8 cellular contexts compared by ENCODE assay signal in genomic region chr19:17859533-17860330, GRCh38. TPM values are rescaled to one million over a fixed set of nuclear protein-coding genes. Genes with fewer than 3 reads are reported as not detected.
DNase-seq lines count a peak whose midpoint lies in the region; TF ChIP-seq lines count a peak whose summit lies in the region.

RPL18A (plus strand) TSS chr19:17859910; CDS start chr19:17859957, 47 bp downstream.

- TF ChIP-seq EP300 in neural cell (conservative IDR thresholded peaks at IDR 0.05; ENCODE audit: poor library complexity, severe bottlenecking) = no peak

- peak within 1 kb of the TSS; percentile 72 for H3K27ac ChIP-seq in neural cell (ENCODE audit: low read length)
- H3K27ac ChIP-seq in stomach smooth muscle (ENCODE audit: low read length) = peak within 1 kb of the TSS; percentile 77

- peak; percentile 100 for DNase-seq in G401 (ENCODE audit: low spot score)
- peak; percentile 98 for DNase-seq in H7
- peak; percentile 100 for DNase-seq in M059J (ENCODE audit: low read depth)
- DNase-seq in SHP77 treated with DMSO at 0.1 percent for 48 hours (lab: John Stamatoyannopoulos, UW) = peak; percentile 97
- peak; percentile 99 for DNase-seq in activated gamma-delta T cell (lab: John Stamatoyannopoulos, UW)
- peak; percentile 99 for DNase-seq in fibroblast of the conjunctiva (ENCODE audit: low read depth)

- H3K36me3 ChIP-seq in H7 (replicated peaks; ENCODE audit: control insufficient read depth, insufficient read depth, low read length) (peaks cover 32% of the 10 kb centered on the region), neural cell (ENCODE audit: insufficient read depth, low read length) (no peaks in the 10 kb centered on the region), stomach smooth muscle (ENCODE audit: control insufficient read depth in 2 of 2, insufficient read depth in 2 of 2, low read length in 2 of 2) (peaks cover 28 to 29% of the 10 kb centered on the region in 2 donors)

- peak; percentile 99 for TF ChIP-seq CTCF in neural cell (IDR thresholded peaks at IDR 0.05; ENCODE audit: poor library complexity, severe bottlenecking)

- peaks cover 21% of the 10 kb centered on the region for H3K79me2 ChIP-seq in neural cell (replicated peaks; ENCODE audit: insufficient read depth, low read length)

- in situ Hi-C loops in G401 (cut with HindIII; ENCODE audit: low sequenced_read_pairs) = no loop called here

- peak; percentile 80 for TF ChIP-seq RAD21 in neural cell (conservative IDR thresholded peaks at IDR 0.05)

- peak within 1 kb of the TSS; percentile 98 for H3K4me3 ChIP-seq in H7 (ENCODE audit: insufficient read depth, low read depth, low read length)
- H3K4me3 ChIP-seq in neural cell (ENCODE audit: low read length) = peak within 1 kb of the TSS; percentile 99
- H3K4me3 ChIP-seq in stomach smooth muscle (ENCODE audit: low read length in 2 of 2) = peak within 1 kb of the TSS; percentile 100

- peak within 1 kb of the TSS; percentile 36 for H2AFZ ChIP-seq in neural cell (ENCODE audit: low read depth, low read length)

- H3K9me3 ChIP-seq in neural cell (ENCODE audit: low read length) (no peaks in the 10 kb centered on the region), stomach smooth muscle (ENCODE audit: control insufficient read depth in 2 of 2, low read length in 2 of 2) (no peaks in the 10 kb centered on the region)

- no peaks in the 10 kb centered on the region for H3F3A ChIP-seq in neural cell (ENCODE audit: insufficient read depth, low read length, poor library complexity, severe bottlenecking)

- no peaks in the 10 kb centered on the region for H3K9me2 ChIP-seq in neural cell (ENCODE audit: insufficient read depth, low read length)

- H3K27me3 ChIP-seq in H7 (ENCODE audit: control insufficient read depth, insufficient read depth, low read length) (no peaks in the 10 kb centered on the region), neural cell (ENCODE audit: insufficient read depth, low read depth, low read length) (no peaks in the 10 kb centered on the region), stomach smooth muscle (ENCODE audit: control insufficient read depth in 1 of 2, insufficient read depth in 2 of 2, low read length in 2 of 2) (no peaks in the 10 kb centered on the region)

- peak within 1 kb of the TSS; percentile 95 for H3K4me2 ChIP-seq in neural cell (ENCODE audit: low read length)

- peaks cover 4% of the 10 kb centered on the region for H4K20me1 ChIP-seq in neural cell (ENCODE audit: insufficient read depth)

- H3K4me1 ChIP-seq in stomach smooth muscle (ENCODE audit: control insufficient read depth, insufficient read depth, low read length) = peaks cover 24% of the 10 kb centered on the region

- H3K9ac ChIP-seq in neural cell (ENCODE audit: low read length) (peak within 1 kb of the TSS; percentile 93), stomach smooth muscle (ENCODE audit: low read length in 2 of 2) (peak within 1 kb of the TSS; percentile 94 to 100)

TF ChIP-seq in neural cell, 6 proteins besides CTCF, POLR2A, EP300 and RAD21:
- peak; percentile 85 for TF ChIP-seq SMC3 (conservative IDR thresholded peaks at IDR 0.05; ENCODE audit: poor library complexity)
- TF ChIP-seq REST (IDR thresholded peaks at IDR 0.05; ENCODE audit: borderline replicate concordance) = peak; percentile 90
- TF ChIP-seq POLR2AphosphoS5 (IDR thresholded peaks at IDR 0.05) = peak; percentile 97
- peak; percentile 99 for TF ChIP-seq MXI1 (conservative IDR thresholded peaks at IDR 0.05; ENCODE audit: poor library complexity, severe bottlenecking)
- TF ChIP-seq EZH2 (IDR thresholded peaks at IDR 0.05; ENCODE audit: borderline replicate concordance, insufficient read depth, low read length, poor library complexity, severe bottlenecking) = no peak
- peak; percentile 97 for TF ChIP-seq TAF1 (IDR thresholded peaks at IDR 0.05; ENCODE audit: low read depth)
TF ChIP-seq in neural cell: peak in this region for 5.

RNA-seq across cellular contexts. Expression of gene RPL18A, which starts in this region (rescaled TPM):
- 1,064 and 1,396 TPM in 2 replicates for total RNA-seq in G401 (2014; rRNA removed; shearing (Covaris generic))
- total RNA-seq in H7 (2014; rRNA removed; shearing (Covaris generic)) = 2,178 and 2,213 TPM in 2 replicates
- total RNA-seq in M059J (2014; rRNA removed; shearing (Covaris generic)) = 622 and 685 TPM in 2 replicates
- polyA plus RNA-seq in neural cell = 668 and 681 TPM in 2 replicates
- polyA minus RNA-seq in neural cell = 264 and 265 TPM in 2 replicates

Comparison
In these comparisons a context has a peak if more than half of its experiments do, and no peak if none do; other contexts are left out.
1. Peak in every context shown above with its lines: DNase-seq, H3K4me3 ChIP-seq and H3K27ac ChIP-seq.